8 cellular contexts compared by ENCODE assay signal in genomic region chr5:178895615-178896571, GRCh38. TPM values are rescaled to one million over a fixed set of nuclear protein-coding genes. Genes with fewer than 3 reads are reported as not detected.
DNase-seq lines count a peak whose midpoint lies in the region; ATAC-seq and TF ChIP-seq lines count a peak whose summit lies in the region.

ZFP2 (plus strand) TSS chr5:178895913; CDS start chr5:178931314, 35,401 bp downstream.

- H3K27ac ChIP-seq in tibial nerve = peak within 1 kb of the TSS in 3 of 4 donors; percentile 17 to 82 (median 77)
- H3K27ac ChIP-seq in Karpas-422 (ENCODE audit: low read length) = no peak within 1 kb of the TSS

- H3K4me1 Mint-ChIP-seq in naive thymus-derived CD8-positive, alpha-beta T cell = peaks cover 0 to 15% (median 6%) of the 10 kb centered on the region in 4 donors

- H3K79me2 ChIP-seq in Karpas-422 (ENCODE audit: low read length) = no peaks in the 10 kb centered on the region

- H2AFZ ChIP-seq in Karpas-422 (ENCODE audit: low read length) = no peak within 1 kb of the TSS

- 3% methylated on average over 33 to 43 of the region's 79 CpGs for WGBS in tibial nerve, 2 donors

- peaks cover 0 to 25% (median 0%) of the 10 kb centered on the region in 3 donors for H3K36me3 ChIP-seq in tibial nerve
- H3K36me3 ChIP-seq in Karpas-422 (ENCODE audit: insufficient read depth, low read length) = no peaks in the 10 kb centered on the region

- no peak within 1 kb of the TSS for H3K4me2 ChIP-seq in Karpas-422 (ENCODE audit: low read depth, low read length, poor library complexity, severe bottlenecking)

- H3K9me2 ChIP-seq in Karpas-422 (replicated peaks; ENCODE audit: insufficient read depth, low read length) = no peaks in the 10 kb centered on the region

- H3K4me1 ChIP-seq in tibial nerve (peaks cover 0 to 10% (median 0%) of the 10 kb centered on the region in 4 donors), Karpas-422 (ENCODE audit: low read length) (no peaks in the 10 kb centered on the region)

- peak; percentile 89 for DNase-seq in DMS 273 (lab: John Stamatoyannopoulos, UW; ENCODE audit: unreplicated experiment)
- no peak for DNase-seq in DMS 273 treated with DMSO at 0.1 percent for 48 hours (lab: John Stamatoyannopoulos, UW)
- peak; percentile 88 for DNase-seq in NCI-H69 (lab: John Stamatoyannopoulos, UW)
- peak; percentile 69 for DNase-seq in activated effector memory CD4-positive, alpha-beta T cell treated with anti-CD3 and anti-CD28 coated beads, Interleukin-2, amount 50 U/mL, for 16 hours
- peak; percentile 54 for DNase-seq in fibroblast of villous mesenchyme (ENCODE audit: low read depth)
- peak in 9 of 10 donors; percentile 3 to 65 (median 15) for DNase-seq in naive thymus-derived CD8-positive, alpha-beta T cell
- DNase-seq in tibial nerve (ENCODE audit: low spot score in 2 of 2) = peak in 1 of 2 donors; percentile 8
- no peak for DNase-seq in Karpas-422

- peak within 1 kb of the TSS; percentile 78 for H3K4me3 ChIP-seq in fibroblast of villous mesenchyme (ENCODE audit: low read depth, low read length)
- peak within 1 kb of the TSS; percentile 59 to 88 (median 76) for H3K4me3 ChIP-seq in tibial nerve
- H3K4me3 ChIP-seq in Karpas-422 (ENCODE audit: low read length) = no peak within 1 kb of the TSS

- H3K4me3 Mint-ChIP-seq in naive thymus-derived CD8-positive, alpha-beta T cell = peak within 1 kb of the TSS; percentile 76 to 91 (median 88)

- H3K27me3 ChIP-seq in tibial nerve (no peaks in the 10 kb centered on the region), Karpas-422 (ENCODE audit: low read length) (no peaks in the 10 kb centered on the region)

- peaks cover 7 to 77% (median 16%) of the 10 kb centered on the region in 9 donors for H3K9me3 Mint-ChIP-seq in naive thymus-derived CD8-positive, alpha-beta T cell

- TF ChIP-seq EP300 in tibial nerve (IDR thresholded peaks at IDR 0.05) = peak in 1 of 2 donors; percentile 40

- peak; percentile 84 to 88 for ATAC-seq in naive thymus-derived CD8-positive, alpha-beta T cell

- peak within 1 kb of the TSS in 6 of 10 donors; percentile 43 to 85 (median 65) for H3K27ac Mint-ChIP-seq in naive thymus-derived CD8-positive, alpha-beta T cell

- H3K27me3 Mint-ChIP-seq in naive thymus-derived CD8-positive, alpha-beta T cell = peaks cover 0 to 12% (median 0%) of the 10 kb centered on the region in 5 donors

- no peak for TF ChIP-seq POLR2A in tibial nerve (IDR thresholded peaks at IDR 0.05)

- POLR2A ChIA-PET in naive thymus-derived CD8-positive, alpha-beta T cell (lab: Charles Lee) = interaction anchor here (0.6 to 2.3 kb wide), 4 partner anchors 36 to 814 kb away, joined by 3 to 11 read pairs (median 4); partner anchors contain the start of genes ZNF354A, ZNF354B and ZNF354C

- H4K20me1 ChIP-seq in Karpas-422 (ENCODE audit: insufficient read depth, low read depth, low read length) = no peaks in the 10 kb centered on the region

- H3K36me3 Mint-ChIP-seq in naive thymus-derived CD8-positive, alpha-beta T cell = peaks cover 3 to 50% (median 38%) of the 10 kb centered on the region in 3 donors

- H3K9me3 ChIP-seq in tibial nerve (peaks cover 0 to 25% (median 0%) of the 10 kb centered on the region in 4 donors), Karpas-422 (ENCODE audit: low read length) (no peaks in the 10 kb centered on the region; the same call in 1 of the 2 replicates)

- H3K9ac ChIP-seq in Karpas-422 (ENCODE audit: low read length) = no peak within 1 kb of the TSS

- TF ChIP-seq CTCF in fibroblast of villous mesenchyme (IDR thresholded peaks at IDR 0.05; ENCODE audit: insufficient read depth, low read depth, low read length) (no peak), tibial nerve (IDR thresholded peaks at IDR 0.05) (no peak)

RNA-seq across cellular contexts. Expression of gene ZFP2, which starts in this region (rescaled TPM):
- under 0.01 and 0.86 TPM in 2 replicates for total RNA-seq in fibroblast of villous mesenchyme
- total RNA-seq in naive thymus-derived CD8-positive, alpha-beta T cell = 1 to 10 TPM; 2.9 to 3.5 TPM
- under 1 TPM; 0.21 to 0.69 (median 0.43) TPM for polyA plus RNA-seq in naive thymus-derived CD8-positive, alpha-beta T cell
- 1 to 10 TPM; 2.0 to 6.0 (median 2.6) TPM for total RNA-seq in tibial nerve
- 0.43 TPM in 1 of 2 replicates, not detected in the other for total RNA-seq in Karpas-422 (2014; rRNA removed; shearing (Covaris generic); ENCODE audit: low replicate concordance)

Comparison
In these comparisons a context has a peak if more than half of its experiments do, and no peak if none do; other contexts are left out.
1. DNase-seq: peak in DMS 273 (single experiment), NCI-H69 (single experiment), activated effector memory CD4-positive, alpha-beta T cell treated with anti-CD3 and anti-CD28 coated beads, Interleukin-2, amount 50 U/mL, for 16 hours (single experiment) and naive thymus-derived CD8-positive, alpha-beta T cell (9 of 10); none in DMS 273 treated with DMSO at 0.1 percent for 48 hours (single experiment) and Karpas-422 (single experiment).
2. Peak in DNase-seq and H3K4me3 ChIP-seq in fibroblast of villous mesenchyme; RNA of the gene not detected or under 1 TPM.